In the genomic region with DNA sequence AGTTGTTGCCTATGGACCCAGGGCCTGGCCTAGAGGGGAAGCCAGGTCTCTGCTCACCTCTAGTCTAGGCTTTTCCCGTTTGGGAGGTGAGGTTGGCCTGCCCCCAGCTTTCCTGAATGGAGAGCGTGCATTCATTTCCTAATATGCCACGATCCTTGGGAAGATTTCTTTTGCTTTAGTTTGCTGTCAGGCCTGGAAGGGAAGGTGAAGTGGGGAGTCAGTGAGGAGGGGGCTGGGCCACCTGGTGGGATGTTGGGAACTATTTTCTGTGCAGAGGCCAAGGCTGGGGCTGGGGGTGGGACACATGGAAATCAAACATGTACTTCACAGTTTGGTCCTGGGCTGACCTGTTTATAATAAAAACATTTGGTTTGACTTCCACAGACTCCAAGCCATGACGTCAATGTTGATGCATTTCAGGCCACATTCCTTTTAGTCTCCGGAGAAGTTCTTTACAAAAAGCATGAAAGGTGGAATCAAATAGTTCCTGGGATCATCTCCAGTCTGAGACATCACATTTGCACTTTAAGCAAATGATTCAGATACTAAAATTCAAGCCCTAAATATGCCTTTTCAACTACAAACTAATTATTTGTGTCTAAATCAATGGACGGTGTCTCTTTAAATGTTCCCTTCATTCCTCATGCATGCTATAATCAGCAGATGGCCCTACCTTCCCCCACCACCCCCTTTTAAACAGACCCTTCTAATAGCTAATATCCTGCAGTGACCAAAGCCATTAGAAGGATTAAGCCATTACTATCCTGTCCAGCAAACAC, we compare ENCODE assay signal across 8 cellular contexts. TPM values are rescaled to one million over a fixed set of nuclear protein-coding genes. Genes with fewer than 3 reads are reported as not detected.
DNase-seq lines count a peak whose midpoint lies in the region; ATAC-seq and TF ChIP-seq lines count a peak whose summit lies in the region.

No MANE protein-coding gene starts in this region.

- intact Hi-C loops in stomach (cut with DNase I; ENCODE audit: low total_unique reads), result loop anchor here (10.0 kb wide), 1 partner anchor 190 kb away; no protein-coding TSS in a partner anchor

- peak overlapping the region; percentile 24 to 65 (median 35) for H3K4me3 Mint-ChIP-seq in brain

- 60 to 78% (median 68%) methylated on average over 6 of the region's 6 CpGs for WGBS in stomach, 5 donors

- H3K9me3 ChIP-seq in HUES48 (ENCODE audit: control insufficient read depth, insufficient read depth, low read length) (no peaks in the 10 kb centered on the region), stomach (no peaks in the 10 kb centered on the region)

- ATAC-seq in GM18502 (IDR thresholded peaks at IDR 0.05; ENCODE audit: poor library complexity, unreplicated experiment), result no peak
- no peak for ATAC-seq in GM21576 (IDR thresholded peaks at IDR 0.05; ENCODE audit: unreplicated experiment)

- H3K27ac ChIP-seq in HUES48 (ENCODE audit: low read depth, low read length) (peak overlapping the region; percentile 84), stomach (peak overlapping the region; percentile 58 to 83 (median 78))

- H3K27me3 ChIP-seq in HUES48 (ENCODE audit: control insufficient read depth, insufficient read depth, low read length) (peaks cover 20% of the 10 kb centered on the region), stomach (no peaks in the 10 kb centered on the region)

- H3K36me3 ChIP-seq in HUES48 (ENCODE audit: control insufficient read depth, insufficient read depth, low read length), result no peaks in the 10 kb centered on the region
- H3K36me3 ChIP-seq in stomach, result no peaks in the 10 kb centered on the region

- DNase-seq in iris pigment epithelial cell (ENCODE audit: low read depth) (peak; percentile 97), stomach (no peak), NCI-H446 treated with DMSO at 0.1 percent for 48 hours (lab: John Stamatoyannopoulos, UW) (no peak), NCI-H2107 (lab: John Stamatoyannopoulos, UW) (no peak)

- no peak for TF ChIP-seq CTCF in brain (conservative IDR thresholded peaks at IDR 0.05)
- no peak for TF ChIP-seq CTCF in stomach (IDR thresholded peaks at IDR 0.05)

- H3K27me3 Mint-ChIP-seq in brain, result no peaks in the 10 kb centered on the region

- peaks cover 40% of the 10 kb centered on the region for H3K4me1 ChIP-seq in HUES48 (ENCODE audit: control insufficient read depth, insufficient read depth, low read length)
- H3K4me1 ChIP-seq in stomach, result peaks cover 5 to 39% (median 28%) of the 10 kb centered on the region in 4 donors

- H3K27ac Mint-ChIP-seq in brain, result peak overlapping the region; percentile 93 to 98 (median 98)

- H3K4me1 Mint-ChIP-seq in brain, result peaks cover 72% of the 10 kb centered on the region

- TF ChIP-seq EP300 in stomach (IDR thresholded peaks at IDR 0.05), result no peak

- TF ChIP-seq POLR2A in stomach (IDR thresholded peaks at IDR 0.05), result no peak

- peaks cover 0 to 9% (median 0%) of the 10 kb centered on the region in 5 experiments for H3K9me3 Mint-ChIP-seq in brain

- H3K4me3 ChIP-seq in HUES48 (ENCODE audit: low read depth, low read length), result peak overlapping the region; percentile 66
- H3K4me3 ChIP-seq in stomach, result no peak overlapping the region

- no peaks in the 10 kb centered on the region for H3K36me3 Mint-ChIP-seq in brain

- peak overlapping the region; percentile 78 for H3K9ac ChIP-seq in HUES48 (ENCODE audit: low read depth, low read length)

RNA-seq across cellular contexts. Expression of gene MEDAG, which starts 41.5 kb away (rescaled TPM):
- polyA plus RNA-seq in brain (ENCODE audit: insufficient read depth, low read depth, low replicate concordance) (0.98 TPM), stomach (1 to 10 TPM; 4.5 to 9.0 (median 6.0) TPM)
- total RNA-seq in stomach, result 10 to 100 TPM in 3 of 5 donors, 1 to 10 TPM in 1, under 1 TPM in 1; 0.89 to 57.9 (median 15.4) TPM
